Comparison of ENCODE assay signal across 25 cellular contexts in genomic region chr5:75243510-75243909, GRCh38. TPM values are rescaled to one million over a fixed set of nuclear protein-coding genes. Genes with fewer than 3 reads are reported as not detected.
DNase-seq lines count a peak whose midpoint lies in the region; ATAC-seq and TF ChIP-seq lines count a peak whose summit lies in the region.
"Had no signal": no experiment of that assay in that cellular context is flagged by ENCODE, and none has a peak within 500 bp of the region (broad histone marks: within the 10 kb centered on the region; RNA-seq: fewer than 3 reads in every experiment).

No MANE protein-coding gene starts in this region.

- no peaks in the 10 kb centered on the region for H3K27me3 ChIP-seq in parathyroid adenoma (ENCODE audit: control insufficient read depth, insufficient read depth, low read length)
- H3K27me3 ChIP-seq in SJCRH30: no peaks in the 10 kb centered on the region

- no peak overlapping the region for H3K9ac ChIP-seq in parathyroid adenoma

- H2AFZ ChIP-seq in parathyroid adenoma: peak overlapping the region; percentile 30

- H3K79me2 ChIP-seq in parathyroid adenoma: no peaks in the 10 kb centered on the region

- H3K9me3 ChIP-seq in parathyroid adenoma (ENCODE audit: control insufficient read depth, low read length): no peaks in the 10 kb centered on the region
- no peaks in the 10 kb centered on the region for H3K9me3 ChIP-seq in SJCRH30 (replicated peaks)
- H3K9me3 ChIP-seq: Caco-2 had no signal

- no peak overlapping the region for H3K4me2 ChIP-seq in parathyroid adenoma (ENCODE audit: low read length)

- H3K36me3 ChIP-seq in parathyroid adenoma (ENCODE audit: control insufficient read depth, insufficient read depth, low read length) (no peaks in the 10 kb centered on the region), SJCRH30 (no peaks in the 10 kb centered on the region)

- H3K27ac ChIP-seq in VCaP: peak overlapping the region; percentile 16; the same call in 1 of the 2 replicates
- no peak overlapping the region for H3K27ac ChIP-seq in parathyroid adenoma
- H3K27ac ChIP-seq in SJCRH30: no peak overlapping the region

- ATAC-seq in esophagus mucosa: peak; percentile 87
- no peak for ATAC-seq in GM19395 (IDR thresholded peaks at IDR 0.05; ENCODE audit: unreplicated experiment)
- ATAC-seq: CD8-positive, alpha-beta T cell had no signal

- DNase-seq in NOMO-1 treated with dmso at 0.1 percent for 144 hours (lab: John Stamatoyannopoulos, UW; ENCODE audit: unreplicated experiment) (no peak), H4 (ENCODE audit: low spot score) (no peak), SJCRH30 (no peak)
- DNase-seq: C1 segment of cervical spinal cord; CD8-positive, alpha-beta T cell; DMS 273 treated with DMSO at 0.1 percent for 48 hours; DND-41; GOT3; HCEC 1CT; KBM-7; MM.1S; NCI-H1048; NCI-H1417 treated with DMSO at 0.1 percent for 48 hours; NCI-H1694 treated with DMSO at 0.1 percent for 48 hours; NCI-H2081; NCI-H2227 treated with DMSO at 0.1 percent for 48 hours; NCI-H526 treated with DMSO at 0.1 percent for 48 hours; RPMI8226; SHP77 had no signal

- H3K4me1 ChIP-seq in parathyroid adenoma (peaks cover 7% of the 10 kb centered on the region), SJCRH30 (no peaks in the 10 kb centered on the region)

- TF ChIP-seq CTCF in VCaP (conservative IDR thresholded peaks at IDR 0.05) (no peak), parathyroid adenoma (IDR thresholded peaks at IDR 0.05) (no peak)

- H3K4me3 ChIP-seq in parathyroid adenoma (ENCODE audit: low read depth, low read length): no peak overlapping the region
- no peak overlapping the region for H3K4me3 ChIP-seq in SJCRH30

RNA-seq across cellular contexts. Expression of gene ANKRD31, which starts 6.8 kb away (rescaled TPM):
- 0.32 TPM for total RNA-seq in esophagus mucosa
- 0.14 and 0.33 TPM in 2 replicates for total RNA-seq in H4 (2014; rRNA removed; shearing (Covaris generic))
- 0.12 and 0.13 TPM in 2 replicates for total RNA-seq in SJCRH30 (2014; rRNA removed; shearing (Covaris generic))
- total RNA-seq: LHCN-M2 had no signal
